ENCODE assay signal across 26 cellular contexts in the genomic region with DNA sequence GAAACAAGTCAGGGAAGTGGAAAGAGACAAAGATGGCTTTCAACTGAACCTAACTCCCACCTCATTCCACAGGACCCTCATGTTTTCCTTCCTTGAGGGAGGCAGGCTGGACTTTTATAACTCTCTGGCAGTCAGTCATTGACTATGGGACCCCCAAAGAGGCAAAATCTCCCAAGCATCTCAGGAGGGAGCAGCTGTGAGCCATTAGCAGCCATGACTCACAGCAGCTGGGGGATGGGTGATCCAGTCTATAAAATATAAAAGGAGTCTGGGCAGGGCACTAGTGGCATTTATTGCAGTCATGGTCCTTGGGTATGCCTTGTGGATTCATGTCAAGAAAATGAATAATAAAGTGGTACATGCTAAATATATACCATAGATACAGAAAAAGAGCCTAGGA.
A peak's percentile ranks its signal among the peaks of the same experiment; 100 is the strongest.
DNase-seq lines count a peak whose midpoint lies in the region; ATAC-seq, FAIRE-seq and TF ChIP-seq lines count a peak whose summit lies in the region.
"Had no signal": no experiment of that assay in that cellular context is flagged by ENCODE, and none has a peak within 500 bp of the region (broad histone marks: within the 10 kb centered on the region; RNA-seq: fewer than 3 reads in every experiment).

No MANE protein-coding gene starts in this region.

- H3K4me1 ChIP-seq in A673 (ENCODE audit: insufficient read depth, low read length, poor library complexity, severe bottlenecking), result no peaks in the 10 kb centered on the region
- H3K4me1 ChIP-seq in HUES48 (ENCODE audit: control insufficient read depth, insufficient read depth, low read length), result peaks cover 18% of the 10 kb centered on the region
- peaks cover 10% of the 10 kb centered on the region for H3K4me1 ChIP-seq in SJCRH30
- no peaks in the 10 kb centered on the region for H3K4me1 ChIP-seq in endothelial cell of umbilical vein (ENCODE audit: control insufficient read depth, extremely low read depth, insufficient read depth, low read length)
- H3K4me1 ChIP-seq: A549, BE2C, BLaER1 had no signal

- H3K79me2 ChIP-seq in endothelial cell of umbilical vein (ENCODE audit: control insufficient read depth, insufficient read depth, low read length), result no peaks in the 10 kb centered on the region

- ATAC-seq in HG02884 (IDR thresholded peaks at IDR 0.05; ENCODE audit: unreplicated experiment), result no peak
- ATAC-seq: A549, GM12878 had no signal

- BruUV-seq in A673 (replicated peaks; lab: Mats Ljungman, UMichigan), result no TSS peak
- no TSS peak for BruUV-seq in endothelial cell of umbilical vein (replicated peaks; lab: Mats Ljungman, UMichigan)

- POLR2A ChIA-PET in A673 (lab: Charles Lee; ENCODE audit: low non-redundant PET) (no interaction called here), endothelial cell of umbilical vein (lab: Charles Lee) (no interaction called here)

- FAIRE-seq in endothelial cell of umbilical vein (lab: Jason Lieb, UNC), result no peak
- FAIRE-seq: A549, G401.6, GM12878, GM12892, GM18507 had no signal

- H3K36me3 ChIP-seq in A673 (ENCODE audit: insufficient read depth, low read length, poor library complexity, severe bottlenecking) (no peaks in the 10 kb centered on the region), HUES48 (ENCODE audit: control insufficient read depth, insufficient read depth, low read length) (no peaks in the 10 kb centered on the region), SJCRH30 (no peaks in the 10 kb centered on the region), endothelial cell of umbilical vein (ENCODE audit: control insufficient read depth in 2 of 2, extremely low read depth in 1 of 2, insufficient read depth in 2 of 2, low read length in 2 of 2) (no peaks in the 10 kb centered on the region)
- H3K36me3 ChIP-seq: BE2C, BLaER1 had no signal

- H3K27me3 ChIP-seq in A673 (replicated peaks; ENCODE audit: insufficient read depth, low read depth, low read length, poor library complexity) (peaks cover 15% of the 10 kb centered on the region), HUES48 (ENCODE audit: control insufficient read depth, insufficient read depth, low read length) (no peaks in the 10 kb centered on the region), SJCRH30 (no peaks in the 10 kb centered on the region), endothelial cell of umbilical vein (ENCODE audit: control insufficient read depth in 2 of 2, insufficient read depth in 2 of 2, low read length in 2 of 2) (no peaks in the 10 kb centered on the region)
- H3K27me3 ChIP-seq: BE2C, BLaER1 had no signal

- H3K9me1 ChIP-seq in endothelial cell of umbilical vein (replicated peaks; ENCODE audit: control insufficient read depth, extremely low read depth, insufficient read depth, low read length), result no peaks in the 10 kb centered on the region

- no peak overlapping the region for H3K4me2 ChIP-seq in endothelial cell of umbilical vein (ENCODE audit: insufficient read depth, low read length)
- H3K4me2 ChIP-seq: A549, BLaER1 had no signal

- TF ChIP-seq CTCF in A673 (conservative IDR thresholded peaks at IDR 0.05; ENCODE audit: low read depth, low read length) (no peak), endothelial cell of umbilical vein (IDR thresholded peaks at IDR 0.05; ENCODE audit: extremely low read depth in 1 of 2, insufficient read depth in 1 of 2, low read depth in 1 of 2, low read length in 2 of 2) (no peak)

- dilution Hi-C loops in endothelial cell of umbilical vein (cut with MboI; ENCODE audit: extremely low pct_ligation_motif_present, low sequenced_read_pairs), result no loop called here

- CTCF ChIA-PET in A673 (lab: Charles Lee), result no interaction called here
- CTCF ChIA-PET in endothelial cell of umbilical vein (lab: Charles Lee), result interaction anchor here (1.0 kb wide), 1 partner anchor 9 kb away, joined by 3 read pairs; no protein-coding TSS in a partner anchor

- TF ChIP-seq POLR2A in endothelial cell of umbilical vein (IDR thresholded peaks at IDR 0.05; ENCODE audit: low read depth, low read length), result no peak

- no peak overlapping the region for H3K27ac ChIP-seq in A673 (ENCODE audit: low read depth, low read length, poor library complexity, severe bottlenecking)
- peak overlapping the region; percentile 17 for H3K27ac ChIP-seq in HUES48 (ENCODE audit: low read depth, low read length)
- H3K27ac ChIP-seq in SJCRH30, result peak overlapping the region; percentile 51
- no peak overlapping the region for H3K27ac ChIP-seq in endothelial cell of umbilical vein (ENCODE audit: insufficient read depth, low read depth, low read length)
- H3K27ac ChIP-seq: 22Rv1, A549, BLaER1 had no signal

- H3K4me3 ChIP-seq in A673 (ENCODE audit: low read depth, low read length, poor library complexity, severe bottlenecking), result no peak overlapping the region
- H3K4me3 ChIP-seq in HUES48 (ENCODE audit: low read depth, low read length), result no peak overlapping the region
- H3K4me3 ChIP-seq in SJCRH30, result no peak overlapping the region
- no peak overlapping the region for H3K4me3 ChIP-seq in endothelial cell of umbilical vein (replicated peaks in 1 of 3; ENCODE audit: insufficient read depth in 1 of 3, low read depth in 1 of 3, low read length in 3 of 3)
- H3K4me3 ChIP-seq: A549, BLaER1, GM12878 had no signal

- H2AFZ ChIP-seq in endothelial cell of umbilical vein (ENCODE audit: low read depth, low read length), result no peak overlapping the region

- intact Hi-C loops in A673 (cut with micrococcal nuclease; ENCODE audit: unreplicated experiment), result no loop called here
- intact Hi-C loops in endothelial cell of umbilical vein (cut with micrococcal nuclease), result no loop called here

- DNase-seq in A673 (ENCODE audit: low spot score), result peak; percentile 17
- peak; percentile 75 to 81 for DNase-seq in SJCRH30
- DNase-seq in endothelial cell of umbilical vein (ENCODE audit: low read depth, low spot score), result no peak
- DNase-seq in activated gamma-delta T cell treated with Interleukin-2 at 50 U/mL for 16 hours, result no peak
- no peak for DNase-seq in DMS79 (lab: John Stamatoyannopoulos, UW)
- no peak for DNase-seq in stimulated activated CD4-positive, alpha-beta T cell treated with anti-CD3 and anti-CD28 coated beads, Interleukin-12 subunit alpha, Interleukin-12 subunit beta, amount 100 ng/mL, for 4 hours
- DNase-seq: ACHN; BE2C; C1 segment of cervical spinal cord; CD4-positive, alpha-beta memory T cell; CD4-positive, CD25-positive, alpha-beta regulatory T cell; CD8-positive, alpha-beta memory T cell; COR-L47; DMS 273 treated with DMSO at 0.1 percent for 48 hours; DMS153; DMS53; DMS79 treated with DMSO at 0.1 percent for 48 hours had no signal

- H3K9me3 ChIP-seq in A673 (ENCODE audit: low read depth, low read length, poor library complexity, severe bottlenecking) (no peaks in the 10 kb centered on the region), HUES48 (ENCODE audit: control insufficient read depth, insufficient read depth, low read length) (peaks cover 16% of the 10 kb centered on the region), SJCRH30 (replicated peaks) (peaks cover 17% of the 10 kb centered on the region), endothelial cell of umbilical vein (replicated peaks; ENCODE audit: control insufficient read depth, insufficient read depth, low read length) (no peaks in the 10 kb centered on the region)
- H3K9me3 ChIP-seq: A549, BE2C had no signal

- H4K20me1 ChIP-seq in endothelial cell of umbilical vein (replicated peaks; ENCODE audit: control insufficient read depth, extremely low read depth, insufficient read depth, low read length), result no peaks in the 10 kb centered on the region
- H4K20me1 ChIP-seq: BLaER1 had no signal

- H3K9ac ChIP-seq in HUES48 (ENCODE audit: low read depth, low read length), result no peak overlapping the region
- no peak overlapping the region for H3K9ac ChIP-seq in endothelial cell of umbilical vein (replicated peaks; ENCODE audit: extremely low read depth, insufficient read depth, low read length)
- H3K9ac ChIP-seq: BLaER1 had no signal

TF ChIP-seq in endothelial cell of umbilical vein, 7 proteins besides CTCF, POLR2A, EP300 and RAD21:
- TF ChIP-seq, protein P1, sequence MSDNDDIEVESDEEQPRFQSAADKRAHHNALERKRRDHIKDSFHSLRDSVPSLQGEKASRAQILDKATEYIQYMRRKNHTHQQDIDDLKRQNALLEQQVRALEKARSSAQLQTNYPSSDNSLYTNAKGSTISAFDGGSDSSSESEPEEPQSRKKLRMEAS (IDR thresholded peaks at IDR 0.05; ENCODE audit: insufficient read depth, insufficient read length), result no peak
- TF ChIP-seq FOS (IDR thresholded peaks at IDR 0.05; ENCODE audit: borderline replicate concordance, insufficient read depth, low read length), result peak; percentile 28

Comparison
In these comparisons a context has a peak if more than half of its experiments do, and no peak if none do; other contexts are left out.
1. DNase-seq: peak in A673 (single experiment) and SJCRH30 (2 of 2); none in endothelial cell of umbilical vein (single experiment), activated gamma-delta T cell treated with Interleukin-2 at 50 U/mL for 16 hours (single experiment), DMS79 (single experiment) and stimulated activated CD4-positive, alpha-beta T cell treated with anti-CD3 and anti-CD28 coated beads, Interleukin-12 subunit alpha, Interleukin-12 subunit beta, amount 100 ng/mL, for 4 hours (single experiment).
2. H3K27ac ChIP-seq: peak in HUES48 (single experiment) and SJCRH30 (single experiment); none in A673 (single experiment) and endothelial cell of umbilical vein (single experiment).